12 cellular contexts compared by ENCODE assay signal in genomic region chr3:159865042-159865579, GRCh38. TPM values are rescaled to one million over a fixed set of nuclear protein-coding genes. Genes with fewer than 3 reads are reported as not detected.
A peak's percentile ranks its signal among the peaks of the same experiment; 100 is the strongest.
DNase-seq lines count a peak whose midpoint lies in the region; ATAC-seq and TF ChIP-seq lines count a peak whose summit lies in the region.
"Had no signal": no experiment of that assay in that cellular context is flagged by ENCODE, and none has a peak within 500 bp of the region (broad histone marks: within the 10 kb centered on the region; RNA-seq: fewer than 3 reads in every experiment).

No MANE protein-coding gene starts in this region.

- H3K4me1 ChIP-seq in SJSA1 (replicated peaks) (peaks cover 25% of the 10 kb centered on the region), stomach (peaks cover 0 to 54% (median 30%) of the 10 kb centered on the region in 4 donors)

- TF ChIP-seq EP300 in stomach (IDR thresholded peaks at IDR 0.05), result no peak

- peaks cover 28% of the 10 kb centered on the region for H3K27me3 Mint-ChIP-seq in activated T-helper 2 cell treated with anti-CD3 and anti-CD28 coated beads, Interferon-gamma antibody, Interleukin-2, Interleukin-4, amounts not matched to agents 10 μg/mL and 5 μg/mL and 100 μg/mL, durations not matched to agents 14 hours and 24 hours and 36 hours (ENCODE audit: low read depth)
- H3K27me3 Mint-ChIP-seq: dendritic cell treated with granulocyte-macrophage colony-stimulating factor and Interleukin-4, amounts not matched to agents 40 ng/mL and 50 ng/mL, for 4 days; naive B cell had no signal

- H3K36me3 Mint-ChIP-seq in activated T-helper 2 cell treated with anti-CD3 and anti-CD28 coated beads, Interferon-gamma antibody, Interleukin-2, Interleukin-4, amounts not matched to agents 10 μg/mL and 5 μg/mL and 100 μg/mL, durations not matched to agents 14 hours and 24 hours and 36 hours (ENCODE audit: low read depth), result no peaks in the 10 kb centered on the region
- H3K36me3 Mint-ChIP-seq: naive B cell had no signal

- H3K4me3 ChIP-seq in SJSA1 (no peak overlapping the region), fibroblast of villous mesenchyme (ENCODE audit: low read depth, low read length) (no peak overlapping the region), stomach (no peak overlapping the region)

- no peak for ATAC-seq in GM18505 (IDR thresholded peaks at IDR 0.05; ENCODE audit: unreplicated experiment)
- ATAC-seq in GM21737 (IDR thresholded peaks at IDR 0.05; ENCODE audit: unreplicated experiment), result no peak
- ATAC-seq in HG03025 (IDR thresholded peaks at IDR 0.05; ENCODE audit: low FRiP score, unreplicated experiment), result no peak
- ATAC-seq: activated T-cell treated with anti-CD3 and anti-CD28 coated beads, Interleukin-2, amount 50 U/mL, for 4 hours had no signal

- no peak overlapping the region for H3K27ac Mint-ChIP-seq in activated T-helper 2 cell treated with anti-CD3 and anti-CD28 coated beads, Interferon-gamma antibody, Interleukin-2, Interleukin-4, amounts not matched to agents 10 μg/mL and 5 μg/mL and 100 μg/mL, durations not matched to agents 14 hours and 24 hours and 36 hours
- H3K27ac Mint-ChIP-seq: dendritic cell treated with granulocyte-macrophage colony-stimulating factor and Interleukin-4, amounts not matched to agents 40 ng/mL and 50 ng/mL, for 4 days; naive B cell had no signal

- H3K9me3 Mint-ChIP-seq in activated T-helper 2 cell treated with anti-CD3 and anti-CD28 coated beads, Interferon-gamma antibody, Interleukin-2, Interleukin-4, amounts not matched to agents 10 μg/mL and 5 μg/mL and 100 μg/mL, durations not matched to agents 14 hours and 24 hours and 36 hours, result no peaks in the 10 kb centered on the region
- H3K9me3 Mint-ChIP-seq: activated T-cell treated with anti-CD3 and anti-CD28 coated beads, Interleukin-2, amount 50 U/mL, for 4 hours; dendritic cell treated with granulocyte-macrophage colony-stimulating factor and Interleukin-4, amounts not matched to agents 40 ng/mL and 50 ng/mL, for 4 days; naive B cell had no signal

- H3K9me3 ChIP-seq in SJSA1 (replicated peaks) (no peaks in the 10 kb centered on the region), stomach (no peaks in the 10 kb centered on the region)

- 48 to 73% (median 62%) methylated on average over 2 of the region's 2 CpGs for WGBS in stomach, 5 donors

- no peak overlapping the region for H3K4me3 Mint-ChIP-seq in activated T-helper 2 cell treated with anti-CD3 and anti-CD28 coated beads, Interferon-gamma antibody, Interleukin-2, Interleukin-4, amounts not matched to agents 10 μg/mL and 5 μg/mL and 100 μg/mL, durations not matched to agents 14 hours and 24 hours and 36 hours (ENCODE audit: low read depth)
- H3K4me3 Mint-ChIP-seq: activated T-cell treated with anti-CD3 and anti-CD28 coated beads, Interleukin-2, amount 50 U/mL, for 4 hours; dendritic cell treated with granulocyte-macrophage colony-stimulating factor and Interleukin-4, amounts not matched to agents 40 ng/mL and 50 ng/mL, for 4 days; naive B cell had no signal

- TF ChIP-seq POLR2A in stomach (IDR thresholded peaks at IDR 0.05) (no peak), GM18505 (IDR thresholded peaks at IDR 0.05; ENCODE audit: borderline replicate concordance, extremely low read depth, insufficient read depth, insufficient read length) (no peak)

- DNase-seq in GM03348 (ENCODE audit: low spot score) (peak; percentile 27), SJSA1 (ENCODE audit: low read depth in 1 of 2, low spot score in 2 of 2) (peak in 1 of 2 experiments; percentile 51), fibroblast of villous mesenchyme (ENCODE audit: low read depth) (peak; percentile 87), stomach (no peak)
- no peak for DNase-seq in activated T-helper 2 cell treated with anti-CD3 and anti-CD28 coated beads, Interferon-gamma antibody, Interleukin-2, Interleukin-4, amounts not matched to agents 10 μg/mL and 5 μg/mL and 100 μg/mL, durations not matched to agents 14 hours and 24 hours and 36 hours (ENCODE audit: low spot score)
- DNase-seq: activated T-cell treated with anti-CD3 and anti-CD28 coated beads, Interleukin-2, amount 50 U/mL, for 4 hours; DMS153; naive B cell had no signal

- H3K27me3 ChIP-seq in SJSA1 (replicated peaks), result no peaks in the 10 kb centered on the region
- no peaks in the 10 kb centered on the region for H3K27me3 ChIP-seq in stomach

- TF ChIP-seq CTCF in fibroblast of villous mesenchyme (IDR thresholded peaks at IDR 0.05; ENCODE audit: insufficient read depth, low read depth, low read length), result no peak
- no peak for TF ChIP-seq CTCF in stomach (IDR thresholded peaks at IDR 0.05)

- H3K36me3 ChIP-seq in SJSA1, result peaks cover 7% of the 10 kb centered on the region
- peaks cover 0 to 7% (median 2%) of the 10 kb centered on the region in 4 donors for H3K36me3 ChIP-seq in stomach

- H3K27ac ChIP-seq in SJSA1 (peak overlapping the region; percentile 36), stomach (peak overlapping the region in 4 of 5 donors; percentile 30 to 67 (median 58))

- peaks cover 3% of the 10 kb centered on the region for H3K4me1 Mint-ChIP-seq in activated T-helper 2 cell treated with anti-CD3 and anti-CD28 coated beads, Interferon-gamma antibody, Interleukin-2, Interleukin-4, amounts not matched to agents 10 μg/mL and 5 μg/mL and 100 μg/mL, durations not matched to agents 14 hours and 24 hours and 36 hours (ENCODE audit: low read depth)

- intact Hi-C loops in stomach (cut with DNase I; ENCODE audit: low total_unique reads), result no loop called here
- intact Hi-C loops in activated T-helper 2 cell treated with anti-CD3 and anti-CD28 coated beads, Interferon-gamma antibody, Interleukin-2, Interleukin-4, amounts not matched to agents 10 μg/mL and 5 μg/mL and 100 μg/mL, durations not matched to agents 14 hours and 24 hours and 36 hours (cut with micrococcal nuclease), result no loop called here

RNA-seq across cellular contexts. Expression of gene SCHIP1, which starts 25.4 kb away (rescaled TPM):
- total RNA-seq in SJSA1 (2014; rRNA removed; shearing (Covaris generic)), result 1.5 and 9.4 TPM in 2 replicates
- total RNA-seq in fibroblast of villous mesenchyme (2.3 and 4.7 TPM in 2 replicates), stomach (10 to 100 TPM in 2 of 5 donors, 1 to 10 TPM in 1, not detected in 2; 7.1 to 21.0 (median 18.7) TPM)
- 1 to 10 TPM; 1.2 to 8.9 (median 1.7) TPM for polyA plus RNA-seq in stomach
- 0.21 and 0.23 TPM in 2 replicates for total RNA-seq in activated T-helper 2 cell treated with anti-CD3 and anti-CD28 coated beads, Interferon-gamma antibody, Interleukin-2, Interleukin-4, amounts not matched to agents 10 μg/mL and 5 μg/mL and 100 μg/mL, durations not matched to agents 14 hours and 24 hours and 36 hours
- total RNA-seq: activated T-cell treated with anti-CD3 and anti-CD28 coated beads, Interleukin-2, amount 50 U/mL, for 4 hours had no signal

Comparison
In these comparisons a context has a peak if more than half of its experiments do, and no peak if none do; other contexts are left out.
1. DNase-seq: peak in GM03348 (single experiment) and fibroblast of villous mesenchyme (single experiment); none in stomach (single experiment) and activated T-helper 2 cell treated with anti-CD3 and anti-CD28 coated beads, Interferon-gamma antibody, Interleukin-2, Interleukin-4, amounts not matched to agents 10 μg/mL and 5 μg/mL and 100 μg/mL, durations not matched to agents 14 hours and 24 hours and 36 hours (single experiment).